In the genomic region with DNA sequence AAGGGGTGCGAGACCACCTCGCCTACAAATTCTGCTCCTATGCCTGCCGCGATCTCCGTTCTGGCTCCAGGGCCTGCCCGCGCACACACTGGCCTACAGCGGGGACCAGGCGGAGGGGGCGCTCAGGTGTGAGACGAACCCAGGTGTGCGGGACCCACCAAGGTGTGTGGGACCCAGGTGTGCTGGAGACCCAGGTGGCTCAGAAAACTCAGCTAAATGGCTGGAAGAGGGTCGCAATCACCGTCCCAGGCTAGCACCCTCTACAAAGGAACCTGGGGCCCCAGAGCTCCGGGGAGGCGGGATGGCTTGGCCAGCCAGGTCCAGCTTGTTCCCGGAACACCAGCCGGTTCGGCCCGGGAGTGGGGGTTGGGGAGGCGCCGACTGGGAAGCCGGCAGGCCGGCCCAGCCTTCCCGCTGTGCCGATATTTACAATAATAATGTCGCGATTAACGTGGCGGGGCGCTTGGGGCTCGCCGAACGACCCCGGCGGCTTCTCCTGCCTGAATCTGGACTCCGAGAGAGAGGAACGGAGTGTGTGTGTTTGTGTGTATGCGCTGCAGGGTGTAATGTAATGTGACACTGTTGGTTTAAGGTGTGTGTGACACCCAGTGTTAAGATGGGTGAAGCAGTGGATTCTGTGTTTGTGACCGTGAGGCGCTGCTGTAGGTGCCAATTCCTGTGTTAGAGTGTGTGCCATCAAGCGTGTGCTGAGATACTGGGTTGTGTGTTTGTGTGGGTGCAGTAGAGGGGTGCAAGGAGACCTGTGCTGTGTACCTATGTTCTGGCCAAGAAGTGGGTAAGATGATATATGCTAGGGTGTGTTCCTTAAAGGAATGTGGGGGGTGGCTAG, we compare ENCODE assay signal across 1 cellular context.
A peak's percentile ranks its signal among the peaks of the same experiment; 100 is the strongest.
TF ChIP-seq lines count a peak whose summit lies in the region.

No MANE protein-coding gene starts in this region.

TF ChIP-seq in WTC11, 78 proteins besides CTCF, POLR2A, EP300 and RAD21 (continued from another document):
- TF ChIP-seq ERG (CRISPR knock-in tag; IDR thresholded peaks at IDR 0.05) (no peak), ZNF219 (CRISPR knock-in tag; IDR thresholded peaks at IDR 0.05; ENCODE audit: borderline replicate concordance) (no peak), ATF3 (CRISPR knock-in tag; conservative IDR thresholded peaks at IDR 0.05) (no peak), ELF4 (CRISPR knock-in tag; IDR thresholded peaks at IDR 0.05; ENCODE audit: low read depth) (no peak), SMAD4 (CRISPR knock-in tag; IDR thresholded peaks at IDR 0.05) (0 out of 2 replicates have a peak, but pooled peaks have one; percentile 39), SP1 (CRISPR knock-in tag; conservative IDR thresholded peaks at IDR 0.05) (peak; percentile 32; the same call in 1 of the 2 replicates), ZNF423 (CRISPR knock-in tag; IDR thresholded peaks at IDR 0.05) (peak; percentile 70), FOXP1 (CRISPR knock-in tag; IDR thresholded peaks at IDR 0.05; ENCODE audit: borderline replicate concordance) (peak; percentile 49; the same call in 1 of the 2 replicates), E2F4 (CRISPR knock-in tag; IDR thresholded peaks at IDR 0.05; ENCODE audit: borderline replicate concordance, low read depth) (no peak)
- TF ChIP-seq, protein P1, sequence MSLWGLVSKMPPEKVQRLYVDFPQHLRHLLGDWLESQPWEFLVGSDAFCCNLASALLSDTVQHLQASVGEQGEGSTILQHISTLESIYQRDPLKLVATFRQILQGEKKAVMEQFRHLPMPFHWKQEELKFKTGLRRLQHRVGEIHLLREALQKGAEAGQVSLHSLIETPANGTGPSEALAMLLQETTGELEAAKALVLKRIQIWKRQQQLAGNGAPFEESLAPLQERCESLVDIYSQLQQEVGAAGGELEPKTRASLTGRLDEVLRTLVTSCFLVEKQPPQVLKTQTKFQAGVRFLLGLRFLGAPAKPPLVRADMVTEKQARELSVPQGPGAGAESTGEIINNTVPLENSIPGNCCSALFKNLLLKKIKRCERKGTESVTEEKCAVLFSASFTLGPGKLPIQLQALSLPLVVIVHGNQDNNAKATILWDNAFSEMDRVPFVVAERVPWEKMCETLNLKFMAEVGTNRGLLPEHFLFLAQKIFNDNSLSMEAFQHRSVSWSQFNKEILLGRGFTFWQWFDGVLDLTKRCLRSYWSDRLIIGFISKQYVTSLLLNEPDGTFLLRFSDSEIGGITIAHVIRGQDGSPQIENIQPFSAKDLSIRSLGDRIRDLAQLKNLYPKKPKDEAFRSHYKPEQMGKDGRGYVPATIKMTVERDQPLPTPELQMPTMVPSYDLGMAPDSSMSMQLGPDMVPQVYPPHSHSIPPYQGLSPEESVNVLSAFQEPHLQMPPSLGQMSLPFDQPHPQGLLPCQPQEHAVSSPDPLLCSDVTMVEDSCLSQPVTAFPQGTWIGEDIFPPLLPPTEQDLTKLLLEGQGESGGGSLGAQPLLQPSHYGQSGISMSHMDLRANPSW (CRISPR knock-in tag; conservative IDR thresholded peaks at IDR 0.05; ENCODE audit: low read depth), result no peak
- TF ChIP-seq, protein P2, sequence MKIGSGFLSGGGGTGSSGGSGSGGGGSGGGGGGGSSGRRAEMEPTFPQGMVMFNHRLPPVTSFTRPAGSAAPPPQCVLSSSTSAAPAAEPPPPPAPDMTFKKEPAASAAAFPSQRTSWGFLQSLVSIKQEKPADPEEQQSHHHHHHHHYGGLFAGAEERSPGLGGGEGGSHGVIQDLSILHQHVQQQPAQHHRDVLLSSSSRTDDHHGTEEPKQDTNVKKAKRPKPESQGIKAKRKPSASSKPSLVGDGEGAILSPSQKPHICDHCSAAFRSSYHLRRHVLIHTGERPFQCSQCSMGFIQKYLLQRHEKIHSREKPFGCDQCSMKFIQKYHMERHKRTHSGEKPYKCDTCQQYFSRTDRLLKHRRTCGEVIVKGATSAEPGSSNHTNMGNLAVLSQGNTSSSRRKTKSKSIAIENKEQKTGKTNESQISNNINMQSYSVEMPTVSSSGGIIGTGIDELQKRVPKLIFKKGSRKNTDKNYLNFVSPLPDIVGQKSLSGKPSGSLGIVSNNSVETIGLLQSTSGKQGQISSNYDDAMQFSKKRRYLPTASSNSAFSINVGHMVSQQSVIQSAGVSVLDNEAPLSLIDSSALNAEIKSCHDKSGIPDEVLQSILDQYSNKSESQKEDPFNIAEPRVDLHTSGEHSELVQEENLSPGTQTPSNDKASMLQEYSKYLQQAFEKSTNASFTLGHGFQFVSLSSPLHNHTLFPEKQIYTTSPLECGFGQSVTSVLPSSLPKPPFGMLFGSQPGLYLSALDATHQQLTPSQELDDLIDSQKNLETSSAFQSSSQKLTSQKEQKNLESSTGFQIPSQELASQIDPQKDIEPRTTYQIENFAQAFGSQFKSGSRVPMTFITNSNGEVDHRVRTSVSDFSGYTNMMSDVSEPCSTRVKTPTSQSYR (CRISPR knock-in tag; IDR thresholded peaks at IDR 0.05), result peak; percentile 78
